ENCODE assay signal across 1 cellular context in genomic region chr2:27421660-27422250, GRCh38.
TF ChIP-seq lines count a peak whose summit lies in the region.

No MANE protein-coding gene starts in this region.

TF ChIP-seq in HepG2, 621 proteins besides CTCF, POLR2A, EP300 and RAD21:
- TF ChIP-seq MIXL1 (CRISPR knock-in tag; IDR thresholded peaks at IDR 0.05) (peak; percentile 42; the same call in 1 of the 2 replicates), BCL6 (CRISPR knock-in tag; IDR thresholded peaks at IDR 0.05) (peak; percentile 38; the same call in 1 of the 2 replicates), SOX6 (IDR thresholded peaks at IDR 0.05) (no peak), SOX6 (CRISPR knock-in tag; IDR thresholded peaks at IDR 0.05) (peak; percentile 62; the same call in 1 of the 2 replicates), ARID4A (CRISPR knock-in tag; IDR thresholded peaks at IDR 0.05; ENCODE audit: borderline replicate concordance) (0 out of 2 replicates have a peak, but pooled peaks have one; percentile 13), RFXAP (CRISPR knock-in tag; IDR thresholded peaks at IDR 0.05; ENCODE audit: borderline replicate concordance) (no peak), ZNF446 (CRISPR knock-in tag; IDR thresholded peaks at IDR 0.05) (no peak), ZNF460 (CRISPR knock-in tag; IDR thresholded peaks at IDR 0.05; ENCODE audit: borderline replicate concordance) (no peak), TRAFD1 (CRISPR knock-in tag; IDR thresholded peaks at IDR 0.05; ENCODE audit: borderline replicate concordance) (no peak), ARID3A (IDR thresholded peaks at IDR 0.05; ENCODE audit: low read depth, low read length) (peak; percentile 30; the same call in 1 of the 2 replicates), SAP130 (CRISPR knock-in tag; IDR thresholded peaks at IDR 0.05; ENCODE audit: low read depth) (peak; percentile 46; the same call in 1 of the 2 replicates), SKI (IDR thresholded peaks at IDR 0.05; ENCODE audit: partially characterized antibody) (peak; percentile 92), ZNF770 (CRISPR knock-in tag; IDR thresholded peaks at IDR 0.05) (peak; percentile 93), ARID5B (CRISPR knock-in tag; IDR thresholded peaks at IDR 0.05) (peak; percentile 22; the same call in 1 of the 2 replicates), GATAD2A (CRISPR knock-in tag; IDR thresholded peaks at IDR 0.05) (peak; percentile 55; the same call in 1 of the 2 replicates), GMEB1 (CRISPR knock-in tag; IDR thresholded peaks at IDR 0.05; ENCODE audit: borderline replicate concordance) (no peak), RCOR2 (CRISPR knock-in tag; IDR thresholded peaks at IDR 0.05) (0 out of 2 replicates have a peak, but pooled peaks have one; percentile 34), TBL1XR1 (IDR thresholded peaks at IDR 0.05; ENCODE audit: borderline replicate concordance, low read length, partially characterized antibody) (peak; percentile 26), SRSF9 (IDR thresholded peaks at IDR 0.05; ENCODE audit: borderline replicate concordance, insufficient read depth, low read depth, low read length, poor library complexity, severe bottlenecking) (no peak), FOXK2 (IDR thresholded peaks at IDR 0.05) (peak; percentile 27; the same call in 1 of the 2 replicates), ZMYM3 (CRISPR knock-in tag; IDR thresholded peaks at IDR 0.05) (peak; percentile 93), SOX13 (IDR thresholded peaks at IDR 0.05) (no peak), SOX13 (CRISPR knock-in tag; conservative IDR thresholded peaks at IDR 0.05 in 1 of 2, IDR thresholded peaks at IDR 0.05 in 1 of 2) (peak in 1 of 2 experiments; percentile 49; a peak in 1 of 4 replicates), FOXA3 (CRISPR knock-in tag; IDR thresholded peaks at IDR 0.05) (no peak; the same call in 1 of the 2 replicates), CREB1 (IDR thresholded peaks at IDR 0.05) (no peak), CREB1 (CRISPR knock-in tag; IDR thresholded peaks at IDR 0.05) (0 out of 2 replicates have a peak, but pooled peaks have one; percentile 25), TEAD3 (CRISPR knock-in tag; optimal IDR thresholded peaks at IDR 0.05; ENCODE audit: borderline replicate concordance) (peak; percentile 18), HIVEP1 (CRISPR knock-in tag; IDR thresholded peaks at IDR 0.05) (no peak), RARA (CRISPR knock-in tag; IDR thresholded peaks at IDR 0.05) (0 out of 2 replicates have a peak, but pooled peaks have one; percentile 45), ZNF121 (CRISPR knock-in tag; IDR thresholded peaks at IDR 0.05) (peak; percentile 99), KMT2A (CRISPR knock-in tag; IDR thresholded peaks at IDR 0.05) (no peak), SOX5 (CRISPR knock-in tag; IDR thresholded peaks at IDR 0.05; ENCODE audit: borderline replicate concordance) (peak; percentile 54; the same call in 1 of the 2 replicates), TBX3 (IDR thresholded peaks at IDR 0.05; ENCODE audit: borderline replicate concordance) (peak; percentile 26; the same call in 1 of the 2 replicates), RAD51 (IDR thresholded peaks at IDR 0.05; ENCODE audit: borderline replicate concordance) (no peak), ZNF33B (CRISPR knock-in tag; IDR thresholded peaks at IDR 0.05) (no peak), ZNF18 (CRISPR knock-in tag; IDR thresholded peaks at IDR 0.05; ENCODE audit: insufficient replicate concordance) (peak; percentile 45), ZMYM2 (CRISPR knock-in tag; IDR thresholded peaks at IDR 0.05) (peak; percentile 81), ZNF362 (CRISPR knock-in tag; IDR thresholded peaks at IDR 0.05; ENCODE audit: borderline replicate concordance) (0 out of 2 replicates have a peak, but pooled peaks have one; percentile 42), CEBPB (IDR thresholded peaks at IDR 0.05; ENCODE audit: borderline replicate concordance, low read depth, low read length) (peak; percentile 59; the same call in 1 of the 2 replicates)
TF ChIP-seq in HepG2: peak in this region for 25.
